ENCODE assay signal across 11 cellular contexts in the genomic region with DNA sequence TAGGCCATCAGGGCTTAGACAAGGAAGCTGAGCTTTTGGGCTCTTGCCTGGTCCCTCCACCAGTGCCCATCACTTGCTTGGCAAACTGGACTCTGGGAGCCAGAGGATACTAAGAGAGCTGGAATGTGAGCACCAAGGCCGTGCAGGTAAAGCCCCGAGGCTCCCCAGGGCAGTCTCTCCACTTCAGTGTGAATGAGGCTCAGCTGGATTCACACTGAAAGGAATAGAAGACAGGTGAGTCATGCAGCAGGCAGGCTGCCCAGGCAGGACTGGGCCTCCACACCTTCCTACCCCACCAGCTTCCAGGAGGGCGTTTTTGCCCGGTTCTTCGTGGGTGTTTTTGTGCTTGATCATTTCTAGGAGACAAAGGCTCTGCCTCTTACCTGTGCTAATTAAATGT. TPM values are rescaled to one million over a fixed set of nuclear protein-coding genes. Genes with fewer than 3 reads are reported as not detected.
A peak's percentile ranks its signal among the peaks of the same experiment; 100 is the strongest.
DNase-seq lines count a peak whose midpoint lies in the region; ATAC-seq, FAIRE-seq and TF ChIP-seq lines count a peak whose summit lies in the region.
"Had no signal": no experiment of that assay in that cellular context is flagged by ENCODE, and none has a peak within 500 bp of the region (broad histone marks: within the 10 kb centered on the region; RNA-seq: fewer than 3 reads in every experiment).

No MANE protein-coding gene starts in this region.

- no peak overlapping the region for H3K4me2 ChIP-seq in SK-N-SH

- peak; percentile 64 for ATAC-seq in SK-N-SH treated with all-trans-retinoic acid at 6 μM for 48 hours
- ATAC-seq in activated CD8-positive, alpha-beta memory T cell treated with anti-CD3 and anti-CD28 coated beads, Interleukin-2, amount 10 ng/mL, durations not matched to agents 7 days and 5 days, result no peak

- H3K36me3 Mint-ChIP-seq in activated CD8-positive, alpha-beta memory T cell treated with anti-CD3 and anti-CD28 coated beads, Interleukin-2, amount 10 ng/mL, durations not matched to agents 7 days and 5 days, result no peaks in the 10 kb centered on the region

- H3K79me2 ChIP-seq in SK-N-SH (ENCODE audit: insufficient read depth), result no peaks in the 10 kb centered on the region

- 51% methylated on average over 3 of the region's 5 CpGs for WGBS in SK-N-SH (ENCODE audit: low lambda C conversion rate)

- H3K4me1 Mint-ChIP-seq in activated CD8-positive, alpha-beta memory T cell treated with anti-CD3 and anti-CD28 coated beads, Interleukin-2, amount 10 ng/mL, durations not matched to agents 7 days and 5 days, result no peaks in the 10 kb centered on the region

- no peak overlapping the region for H3K27ac ChIP-seq in SK-N-SH (ENCODE audit: low read depth in 2 of 2, low read length in 1 of 2)
- H3K27ac ChIP-seq: thoracic aorta had no signal

- no peaks in the 10 kb centered on the region for H4K20me1 ChIP-seq in SK-N-SH (ENCODE audit: insufficient read depth)

- peak; percentile 51 for FAIRE-seq in RCC 7860 (lab: Jason Lieb, UNC)

- no peaks in the 10 kb centered on the region for H3K9me3 ChIP-seq in SK-N-SH

- no peaks in the 10 kb centered on the region for H3K4me1 ChIP-seq in SK-N-SH (ENCODE audit: control insufficient read depth in 1 of 2, insufficient read depth in 2 of 2, low read depth in 1 of 2, low read length in 1 of 2)

- H3K36me3 ChIP-seq in SK-N-SH (replicated peaks in 1 of 2; ENCODE audit: control insufficient read depth in 1 of 2, insufficient read depth in 2 of 2, low read length in 1 of 2), result no peaks in the 10 kb centered on the region
- H3K36me3 ChIP-seq: thoracic aorta had no signal

- no peak for TF ChIP-seq CTCF in SK-N-SH (IDR thresholded peaks at IDR 0.05)

- H3K4me3 ChIP-seq in SK-N-SH (ENCODE audit: low read depth in 2 of 2, low read length in 1 of 2), result no peak overlapping the region
- H3K4me3 ChIP-seq: thoracic aorta had no signal

- H3K27ac Mint-ChIP-seq in activated CD8-positive, alpha-beta memory T cell treated with anti-CD3 and anti-CD28 coated beads, Interleukin-2, amount 10 ng/mL, durations not matched to agents 7 days and 5 days, result no peak overlapping the region
- H3K27ac Mint-ChIP-seq: activated T-helper 2 cell treated with anti-CD3 and anti-CD28 coated beads, Interferon-gamma antibody, Interleukin-2, Interleukin-4, amounts not matched to agents 10 μg/mL and 5 μg/mL and 100 μg/mL, durations not matched to agents 14 hours and 24 hours and 36 hours; T-helper 1 cell treated with Interleukin-12 subunit alpha and Interleukin-12 subunit beta and Interleukin-4 antibody, amounts not matched to agents 30 μg/mL and 1 μg/mL, for 36 hours had no signal

- no peak overlapping the region for H2AFZ ChIP-seq in SK-N-SH (ENCODE audit: low read depth)

- POLR2A ChIA-PET in SK-N-SH (lab: Yijun Ruan, JAX), result no interaction called here

- H3K9me2 ChIP-seq in SK-N-SH, result no peaks in the 10 kb centered on the region

- peaks cover 48% of the 10 kb centered on the region for H3K27me3 Mint-ChIP-seq in activated CD8-positive, alpha-beta memory T cell treated with anti-CD3 and anti-CD28 coated beads, Interleukin-2, amount 10 ng/mL, durations not matched to agents 7 days and 5 days

- no peak for TF ChIP-seq RAD21 in SK-N-SH (IDR thresholded peaks at IDR 0.05; ENCODE audit: low read length)

- TF ChIP-seq EP300 in SK-N-SH (IDR thresholded peaks at IDR 0.05; ENCODE audit: borderline replicate concordance in 1 of 2, low read depth in 1 of 2, low read length in 1 of 2), result no peak

- no peaks in the 10 kb centered on the region for H3F3A ChIP-seq in SK-N-SH (replicated peaks; ENCODE audit: insufficient read depth)

- H3K27me3 ChIP-seq in SK-N-SH (ENCODE audit: insufficient read depth), result no peaks in the 10 kb centered on the region; the same call in 1 of the 2 replicates

- DNase-seq in SK-N-SH, result no peak
- peak; percentile 53 for DNase-seq in RCC 7860 (ENCODE audit: low spot score)
- peak; percentile 81 for DNase-seq in iPS-NIHi7 (ENCODE audit: extremely low spot score)
- DNase-seq in ureter (ENCODE audit: low spot score), result peak; percentile 72
- no peak for DNase-seq in T1000 (lab: John Stamatoyannopoulos, UW)
- no peak for DNase-seq in KG1 (lab: John Stamatoyannopoulos, UW)
- no peak for DNase-seq in activated CD8-positive, alpha-beta memory T cell treated with anti-CD3 and anti-CD28 coated beads, Interleukin-2, amount 10 ng/mL, durations not matched to agents 7 days and 5 days

- no peak overlapping the region for H3K9ac ChIP-seq in SK-N-SH

- CTCF ChIA-PET in SK-N-SH (lab: Yijun Ruan, JAX), result no interaction called here
- CTCF ChIA-PET in activated CD8-positive, alpha-beta memory T cell treated with anti-CD3 and anti-CD28 coated beads, Interleukin-2, amount 10 ng/mL, durations not matched to agents 7 days and 5 days (lab: Charles Lee), result no interaction called here

- H3K9me3 Mint-ChIP-seq in activated CD8-positive, alpha-beta memory T cell treated with anti-CD3 and anti-CD28 coated beads, Interleukin-2, amount 10 ng/mL, durations not matched to agents 7 days and 5 days (ENCODE audit: low read depth), result no peaks in the 10 kb centered on the region
- H3K9me3 Mint-ChIP-seq: activated T-helper 2 cell treated with anti-CD3 and anti-CD28 coated beads, Interferon-gamma antibody, Interleukin-2, Interleukin-4, amounts not matched to agents 10 μg/mL and 5 μg/mL and 100 μg/mL, durations not matched to agents 14 hours and 24 hours and 36 hours; T-helper 1 cell treated with Interleukin-12 subunit alpha and Interleukin-12 subunit beta and Interleukin-4 antibody, amounts not matched to agents 30 μg/mL and 1 μg/mL, for 36 hours had no signal

- no peak overlapping the region for H3K4me3 Mint-ChIP-seq in activated CD8-positive, alpha-beta memory T cell treated with anti-CD3 and anti-CD28 coated beads, Interleukin-2, amount 10 ng/mL, durations not matched to agents 7 days and 5 days
- H3K4me3 Mint-ChIP-seq: T-helper 1 cell treated with Interleukin-12 subunit alpha and Interleukin-12 subunit beta and Interleukin-4 antibody, amounts not matched to agents 30 μg/mL and 1 μg/mL, for 36 hours had no signal

TF ChIP-seq in SK-N-SH treated with all-trans-retinoic acid at 6 μM for 48 hours, 23 proteins besides CTCF, POLR2A, EP300 and RAD21:
- TF ChIP-seq ZC3H10 (CRISPR knock-in tag; IDR thresholded peaks at IDR 0.05), result no peak
- no peak for TF ChIP-seq RARB (CRISPR knock-in tag; IDR thresholded peaks at IDR 0.05)
- TF ChIP-seq TOX (CRISPR knock-in tag; IDR thresholded peaks at IDR 0.05; ENCODE audit: borderline replicate concordance), result no peak
- TF ChIP-seq, protein P1, sequence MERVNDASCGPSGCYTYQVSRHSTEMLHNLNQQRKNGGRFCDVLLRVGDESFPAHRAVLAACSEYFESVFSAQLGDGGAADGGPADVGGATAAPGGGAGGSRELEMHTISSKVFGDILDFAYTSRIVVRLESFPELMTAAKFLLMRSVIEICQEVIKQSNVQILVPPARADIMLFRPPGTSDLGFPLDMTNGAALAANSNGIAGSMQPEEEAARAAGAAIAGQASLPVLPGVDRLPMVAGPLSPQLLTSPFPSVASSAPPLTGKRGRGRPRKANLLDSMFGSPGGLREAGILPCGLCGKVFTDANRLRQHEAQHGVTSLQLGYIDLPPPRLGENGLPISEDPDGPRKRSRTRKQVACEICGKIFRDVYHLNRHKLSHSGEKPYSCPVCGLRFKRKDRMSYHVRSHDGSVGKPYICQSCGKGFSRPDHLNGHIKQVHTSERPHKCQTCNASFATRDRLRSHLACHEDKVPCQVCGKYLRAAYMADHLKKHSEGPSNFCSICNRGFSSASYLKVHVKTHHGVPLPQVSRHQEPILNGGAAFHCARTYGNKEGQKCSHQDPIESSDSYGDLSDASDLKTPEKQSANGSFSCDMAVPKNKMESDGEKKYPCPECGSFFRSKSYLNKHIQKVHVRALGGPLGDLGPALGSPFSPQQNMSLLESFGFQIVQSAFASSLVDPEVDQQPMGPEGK (CRISPR knock-in tag; IDR thresholded peaks at IDR 0.05; ENCODE audit: borderline replicate concordance), result no peak
- TF ChIP-seq ESRRG (CRISPR knock-in tag; IDR thresholded peaks at IDR 0.05), result no peak
- no peak for TF ChIP-seq CSDC2 (CRISPR knock-in tag; IDR thresholded peaks at IDR 0.05)

TF ChIP-seq in SK-N-SH, 30 proteins besides CTCF, POLR2A, EP300 and RAD21 (continues in another document):
- TF ChIP-seq USF1 (IDR thresholded peaks at IDR 0.05; ENCODE audit: borderline replicate concordance, low read depth) (no peak), SMC3 (IDR thresholded peaks at IDR 0.05; ENCODE audit: low read depth, low read length) (no peak), ZBTB33 (IDR thresholded peaks at IDR 0.05; ENCODE audit: borderline replicate concordance, low read depth) (no peak), TAF1 (IDR thresholded peaks at IDR 0.05; ENCODE audit: borderline replicate concordance, low read depth, low read length) (no peak), GATA2 (CRISPR knock-in tag; IDR thresholded peaks at IDR 0.05) (no peak), RFX5 (IDR thresholded peaks at IDR 0.05; ENCODE audit: low read length) (no peak), TCF12 (IDR thresholded peaks at IDR 0.05) (no peak), CHD2 (IDR thresholded peaks at IDR 0.05; ENCODE audit: low read length, partially characterized antibody) (no peak), ELF1 (IDR thresholded peaks at IDR 0.05) (no peak)

RNA-seq across cellular contexts. Expression of gene CTSV, which starts 7.3 kb away (rescaled TPM):
- 3.1 TPM in 2 replicates for polyA plus RNA-seq in SK-N-SH (2012; rRNA removed)
- polyA plus RNA-seq in SK-N-SH (2012; cell fraction: cytosol; rRNA removed), result 3.4 and 3.5 TPM in 2 replicates
- polyA plus RNA-seq in SK-N-SH (2012; cell fraction: nucleus; rRNA removed), result 0.59 and 0.98 TPM in 2 replicates
- total RNA-seq in ureter, result not detected
- under 1 TPM; 0.28 to 0.38 TPM for total RNA-seq in activated CD8-positive, alpha-beta memory T cell treated with anti-CD3 and anti-CD28 coated beads, Interleukin-2, amount 10 ng/mL, durations not matched to agents 7 days and 5 days

Comparison
In these comparisons a context has a peak if more than half of its experiments do, and no peak if none do; other contexts are left out.
1. DNase-seq: peak in RCC 7860 (single experiment), iPS-NIHi7 (single experiment) and ureter (single experiment); none in SK-N-SH (single experiment), T1000 (single experiment), KG1 (single experiment) and activated CD8-positive, alpha-beta memory T cell treated with anti-CD3 and anti-CD28 coated beads, Interleukin-2, amount 10 ng/mL, durations not matched to agents 7 days and 5 days (single experiment).